In genomic region chr16:72107371-72107770, GRCh38 we compare ENCODE assay signal across 1 cellular context.
TF ChIP-seq lines count a peak whose summit lies in the region.

No MANE protein-coding gene starts in this region.

TF ChIP-seq in HepG2, 621 proteins besides CTCF, POLR2A, EP300 and RAD21:
- TF ChIP-seq MTF1 (CRISPR knock-in tag; IDR thresholded peaks at IDR 0.05) (no peak), AGO2 (optimal IDR thresholded peaks at IDR 0.05; ENCODE audit: low read depth, low read length) (peak; percentile 35), ZHX2 (IDR thresholded peaks at IDR 0.05; ENCODE audit: low read depth) (no peak), ZHX2 (CRISPR knock-in tag; IDR thresholded peaks at IDR 0.05; ENCODE audit: borderline replicate concordance) (no peak), TIGD3 (CRISPR knock-in tag; IDR thresholded peaks at IDR 0.05; ENCODE audit: borderline replicate concordance) (no peak)
